23 cellular contexts compared by ENCODE assay signal in genomic region chr7:96328016-96328415, GRCh38. TPM values are rescaled to one million over a fixed set of nuclear protein-coding genes. Genes with fewer than 3 reads are reported as not detected.
DNase-seq lines count a peak whose midpoint lies in the region; ATAC-seq and TF ChIP-seq lines count a peak whose summit lies in the region.
"Had no signal": no experiment of that assay in that cellular context is flagged by ENCODE, and none has a peak within 500 bp of the region (broad histone marks: within the 10 kb centered on the region; RNA-seq: fewer than 3 reads in every experiment).

No MANE protein-coding gene starts in this region.

- H3K36me3 ChIP-seq in adipocyte (ENCODE audit: control insufficient read depth, insufficient read depth, low read length, severe bottlenecking) (no peaks in the 10 kb centered on the region), hepatocyte (replicated peaks; ENCODE audit: insufficient read depth, low read depth) (no peaks in the 10 kb centered on the region), transverse colon (no peaks in the 10 kb centered on the region)
- H3K36me3 ChIP-seq: prostate gland, vagina, WERI-Rb-1 had no signal

- no peak for TF ChIP-seq POLR2A in transverse colon (IDR thresholded peaks at IDR 0.05)

- no peaks in the 10 kb centered on the region for H3K9me3 Mint-ChIP-seq in activated naive CD4-positive, alpha-beta T cell treated with anti-CD3 and anti-CD28 coated beads, Interleukin-2, amount 50 U/mL, for 24 hours
- H3K9me3 Mint-ChIP-seq: nephron progenitor cell had no signal

- H3K27ac ChIP-seq in hepatocyte (peak overlapping the region; percentile 0), transverse colon (peak overlapping the region; percentile 57 to 66 (median 62))
- H3K27ac ChIP-seq: skin epidermis, vagina, WERI-Rb-1 had no signal

- H3K27me3 ChIP-seq in adipocyte (replicated peaks; ENCODE audit: control insufficient read depth, insufficient read depth, low read length) (no peaks in the 10 kb centered on the region), hepatocyte (no peaks in the 10 kb centered on the region), transverse colon (no peaks in the 10 kb centered on the region)
- H3K27me3 ChIP-seq: vagina had no signal

- TF ChIP-seq EP300 in transverse colon (IDR thresholded peaks at IDR 0.05; ENCODE audit: low read depth) = no peak

- H3K9ac ChIP-seq in adipocyte (ENCODE audit: low read length) = no peak overlapping the region

- H3K27me3 Mint-ChIP-seq in activated naive CD4-positive, alpha-beta T cell treated with anti-CD3 and anti-CD28 coated beads, Interleukin-2, amount 50 U/mL, for 24 hours = peaks cover 3% of the 10 kb centered on the region
- H3K27me3 Mint-ChIP-seq: IgD-negative memory B cell had no signal

- no peak overlapping the region for H3K4me3 Mint-ChIP-seq in activated naive CD4-positive, alpha-beta T cell treated with anti-CD3 and anti-CD28 coated beads, Interleukin-2, amount 50 U/mL, for 24 hours
- H3K4me3 Mint-ChIP-seq: nephron progenitor cell, T-helper 17 cell had no signal

- H3K79me2 ChIP-seq in hepatocyte = no peaks in the 10 kb centered on the region

- H4K20me1 ChIP-seq in hepatocyte (ENCODE audit: insufficient read depth, poor library complexity, severe bottlenecking) = no peaks in the 10 kb centered on the region

- no peak for ATAC-seq in GM21528 (IDR thresholded peaks at IDR 0.05; ENCODE audit: low FRiP score, unreplicated experiment)
- ATAC-seq: T-helper 17 cell had no signal

- peak overlapping the region; percentile 11 for H3K27ac Mint-ChIP-seq in activated naive CD4-positive, alpha-beta T cell treated with anti-CD3 and anti-CD28 coated beads, Interleukin-2, amount 50 U/mL, for 24 hours
- H3K27ac Mint-ChIP-seq: nephron progenitor cell, T-helper 17 cell had no signal

- H3K9me3 ChIP-seq in adipocyte (ENCODE audit: control insufficient read depth, low read length) = no peaks in the 10 kb centered on the region
- no peaks in the 10 kb centered on the region for H3K9me3 ChIP-seq in hepatocyte (ENCODE audit: low read depth)
- no peaks in the 10 kb centered on the region for H3K9me3 ChIP-seq in transverse colon
- H3K9me3 ChIP-seq: prostate gland, vagina had no signal

- H3K4me1 ChIP-seq in adipocyte (ENCODE audit: control insufficient read depth, insufficient read depth, low read length) (peaks cover 19% of the 10 kb centered on the region), hepatocyte (ENCODE audit: insufficient read depth) (no peaks in the 10 kb centered on the region), transverse colon (peaks cover 0 to 18% (median 7%) of the 10 kb centered on the region in 4 donors)
- H3K4me1 ChIP-seq: prostate gland, vagina had no signal

- no peaks in the 10 kb centered on the region for H3K9me2 ChIP-seq in hepatocyte (replicated peaks; ENCODE audit: insufficient read depth)

- intact Hi-C loops in transverse colon (cut with DNase I; ENCODE audit: low total_unique reads) = no loop called here
- intact Hi-C loops in cardiac septum (cut with DNase I) = no loop called here

- no peaks in the 10 kb centered on the region for H3K36me3 Mint-ChIP-seq in activated naive CD4-positive, alpha-beta T cell treated with anti-CD3 and anti-CD28 coated beads, Interleukin-2, amount 50 U/mL, for 24 hours

- H3K4me3 ChIP-seq in adipocyte (ENCODE audit: low read length) (no peak overlapping the region), hepatocyte (no peak overlapping the region), transverse colon (no peak overlapping the region)
- H3K4me3 ChIP-seq: prostate gland, skin epidermis, vagina had no signal

- TF ChIP-seq CTCF in hepatocyte (IDR thresholded peaks at IDR 0.05; ENCODE audit: poor library complexity) = no peak
- TF ChIP-seq CTCF in transverse colon (IDR thresholded peaks at IDR 0.05) = no peak

- no peak for DNase-seq in activated naive CD4-positive, alpha-beta T cell treated with Interleukin-2 at 50 U/mL for 16 hours
- DNase-seq in adipocyte (ENCODE audit: low read depth) (peak; percentile 6), hepatocyte (ENCODE audit: low spot score) (no peak), transverse colon (no peak), SHP77 (lab: John Stamatoyannopoulos, UW) (no peak), cardiac septum (ENCODE audit: low spot score) (no peak)
- DNase-seq: activated CD4-positive, alpha-beta T cell treated with anti-CD3 and anti-CD28 coated beads, Interleukin-2, amount 50 U/mL, for 48 hours; activated gamma-delta T cell treated with Interleukin-2 at 50 U/mL for 16 hours; activated T-cell treated with anti-CD3 and anti-CD28 coated beads for 4 hours; amygdala; cerebellar nuclear complex; hippocampal formation; mesendoderm; nephron progenitor cell; stimulated activated CD4-positive, alpha-beta T cell treated with anti-CD3 and anti-CD28 coated beads, Interleukin-4, amount 100 ng/mL, for 24 hours; T-helper 17 cell; WERI-Rb-1 had no signal

- H2AFZ ChIP-seq in hepatocyte = no peak overlapping the region

- in situ Hi-C loops in transverse colon (cut with MboI; ENCODE audit: low pct_ligation_motif_present in 1 of 4, low pct_unique_long_range_greater_than_20kb in 1 of 4, low sequenced_read_pairs in 3 of 4) = loop anchor here in 1 of 4 donors (25.0 kb wide), 1 partner anchor 109 kb away; no protein-coding TSS in a partner anchor

- no peak overlapping the region for H3K4me2 ChIP-seq in hepatocyte

- H3K4me1 Mint-ChIP-seq in activated naive CD4-positive, alpha-beta T cell treated with anti-CD3 and anti-CD28 coated beads, Interleukin-2, amount 50 U/mL, for 24 hours = no peaks in the 10 kb centered on the region

- WGBS in hepatocyte (ENCODE audit: low lambda C conversion rate, missing lambda C conversion rate) = 67% methylated on average over 1 of the region's 1 CpG
- 58 to 63% methylated on average over 1 of the region's 1 CpG for WGBS in transverse colon (ENCODE audit: low coverage in 1 of 2), 2 donors

RNA-seq across cellular contexts. Expression of gene SLC25A13, which starts 6.1 kb away (rescaled TPM):
- total RNA-seq in hepatocyte (53.2 and 55.1 TPM in 2 replicates), transverse colon (10 to 100 TPM in 3 of 4 donors, 1 to 10 TPM in 1; 7.8 to 68.9 (median 59.6) TPM), cardiac septum (10.5 TPM)
- polyA plus RNA-seq in hepatocyte = 28.2 and 37.5 TPM in 2 replicates
